1 cellular context compared by ENCODE assay signal in the genomic region with DNA sequence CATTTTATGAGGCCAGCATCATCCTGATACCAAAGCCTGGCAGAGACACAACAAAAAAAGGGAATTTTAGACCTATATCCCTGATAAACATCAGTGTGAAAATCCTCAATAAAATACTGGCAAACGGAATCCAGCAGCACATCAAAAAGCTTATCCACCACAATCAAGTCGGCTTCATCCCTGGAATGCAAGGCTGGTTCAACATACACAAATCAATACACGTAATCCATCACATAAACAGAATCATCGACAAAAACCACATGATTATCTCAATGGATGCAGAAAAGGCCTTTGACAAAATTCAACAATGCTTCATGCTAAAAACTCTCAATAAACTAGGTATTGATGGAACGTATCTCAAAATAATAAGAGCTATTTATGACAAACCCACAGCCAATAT. TPM values are rescaled to one million over a fixed set of nuclear protein-coding genes. Genes with fewer than 3 reads are reported as not detected.
"Had no signal": no experiment of that assay in that cellular context is flagged by ENCODE, and none has a peak within 500 bp of the region (broad histone marks: within the 10 kb centered on the region; RNA-seq: fewer than 3 reads in every experiment).

No MANE protein-coding gene starts in this region.

RNA-seq across cellular contexts. Expression of gene ICA1, which starts 18.9 kb away (rescaled TPM):
- polyA plus RNA-seq: fibroblast of lung had no signal
